23 cellular contexts compared by ENCODE assay signal in the genomic region with DNA sequence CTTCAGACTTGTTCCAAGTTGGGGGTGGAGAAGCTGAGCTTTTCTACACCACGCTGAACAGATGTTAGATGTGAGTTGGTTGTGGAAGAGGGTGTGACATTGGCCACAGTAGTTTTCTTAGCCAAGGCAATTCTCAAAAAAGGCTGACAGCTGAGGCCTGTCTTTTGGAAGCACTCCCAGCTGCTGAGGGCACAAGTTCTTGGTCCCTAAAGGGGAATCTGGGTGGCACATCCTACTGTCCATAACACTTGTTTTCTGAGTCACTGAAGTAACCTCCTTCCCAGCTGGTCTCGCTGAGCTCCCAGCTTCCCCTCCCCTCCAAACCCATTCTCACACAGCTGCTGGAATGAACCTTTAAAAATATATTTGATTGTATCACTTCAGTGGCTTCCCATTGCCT.
"Had no signal": no experiment of that assay in that cellular context is flagged by ENCODE, and none has a peak within 500 bp of the region (broad histone marks: within the 10 kb centered on the region; RNA-seq: fewer than 3 reads in every experiment).

No MANE protein-coding gene starts in this region.

- H3K27me3 ChIP-seq: colonic mucosa, esophagus squamous epithelium, foreskin keratinocyte, gastrocnemius medialis, gastroesophageal sphincter had no signal

- H3K36me3 ChIP-seq: colonic mucosa, esophagus muscularis mucosa, esophagus squamous epithelium, gastrocnemius medialis, gastroesophageal sphincter, heart left ventricle had no signal

- H3K4me1 ChIP-seq: colonic mucosa, esophagus muscularis mucosa, esophagus squamous epithelium, foreskin keratinocyte, gastrocnemius medialis, gastroesophageal sphincter, heart left ventricle had no signal

- H3K9me3 Mint-ChIP-seq: dendritic cell treated with granulocyte-macrophage colony-stimulating factor and Interleukin-4, amounts not matched to agents 40 ng/mL and 50 ng/mL, for 4 days; endodermal cell had no signal

- H3K27ac ChIP-seq: colonic mucosa, coronary artery, dorsolateral prefrontal cortex, epithelial cell of prostate, esophagus muscularis mucosa, esophagus squamous epithelium, foreskin keratinocyte, gastrocnemius medialis, gastroesophageal sphincter, heart left ventricle had no signal

- H3K27ac Mint-ChIP-seq: dendritic cell treated with granulocyte-macrophage colony-stimulating factor and Interleukin-4, amounts not matched to agents 40 ng/mL and 50 ng/mL, for 4 days; effector memory CD8-positive, alpha-beta T cell; endodermal cell had no signal

- DNase-seq: colonic mucosa; cortex of kidney; dermis blood vessel endothelial cell; dorsolateral prefrontal cortex; effector CD4-positive, alpha-beta T cell; effector CD8-positive, alpha-beta T cell; effector memory CD4-positive, alpha-beta T cell; effector memory CD8-positive, alpha-beta T cell; endodermal cell; erythroblast; esophagus squamous epithelium; foreskin fibroblast; foreskin keratinocyte; foreskin melanocyte; gastrocnemius medialis; glutamatergic neuron; head of caudate nucleus; heart left ventricle had no signal

- H3K9me3 ChIP-seq: colonic mucosa, esophagus muscularis mucosa, esophagus squamous epithelium, gastrocnemius medialis, gastroesophageal sphincter, heart left ventricle had no signal

- H3K4me3 Mint-ChIP-seq: dendritic cell treated with granulocyte-macrophage colony-stimulating factor and Interleukin-4, amounts not matched to agents 40 ng/mL and 50 ng/mL, for 4 days; effector memory CD8-positive, alpha-beta T cell; endodermal cell had no signal

- H3K4me3 ChIP-seq: colonic mucosa, coronary artery, dorsolateral prefrontal cortex, esophagus muscularis mucosa, esophagus squamous epithelium, gastrocnemius medialis, gastroesophageal sphincter, heart left ventricle had no signal

- H3K4me1 Mint-ChIP-seq: endodermal cell had no signal

- H3K27me3 Mint-ChIP-seq: dendritic cell treated with granulocyte-macrophage colony-stimulating factor and Interleukin-4, amounts not matched to agents 40 ng/mL and 50 ng/mL, for 4 days; effector memory CD8-positive, alpha-beta T cell had no signal
